In the genomic region with DNA sequence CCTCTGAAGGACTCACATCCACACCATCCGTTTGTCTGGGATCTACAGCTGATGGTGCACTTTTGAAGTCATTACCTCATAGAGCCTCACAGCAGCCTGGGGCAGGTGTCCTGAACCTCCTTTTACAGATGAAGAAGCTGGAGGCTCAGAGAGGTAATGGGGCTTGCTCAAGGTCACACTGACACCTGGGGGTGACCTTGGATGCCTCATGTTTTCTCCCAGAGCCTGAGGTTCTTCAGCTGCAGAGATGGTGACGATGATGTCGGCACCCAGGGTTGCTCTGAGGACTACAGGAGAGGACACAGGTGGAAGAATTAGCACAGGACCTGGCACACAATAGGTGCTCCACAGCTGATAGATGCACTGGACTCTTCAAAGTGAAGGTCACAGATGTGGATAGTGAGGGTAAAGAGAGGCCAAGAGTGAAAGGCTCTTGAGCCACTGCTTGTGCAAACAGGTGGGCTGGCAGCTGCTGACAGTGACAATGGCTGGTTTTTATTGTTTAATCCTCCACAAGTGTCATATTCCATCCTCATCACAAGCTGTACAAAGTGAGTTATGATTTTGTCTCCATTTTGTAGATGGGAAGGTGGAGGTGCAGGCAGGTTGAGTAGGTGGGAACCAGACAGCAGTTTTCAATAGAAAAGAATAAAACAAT, we compare ENCODE assay signal across 1 cellular context.
TF ChIP-seq lines count a peak whose summit lies in the region.

No MANE protein-coding gene starts in this region.

TF ChIP-seq in K562, 482 proteins besides CTCF, POLR2A, EP300 and RAD21:
- no peak for TF ChIP-seq ZNF324 (CRISPR knock-in tag; IDR thresholded peaks at IDR 0.05)
- peak; percentile 51; the same call in 1 of the 2 replicates for TF ChIP-seq ESRRA (IDR thresholded peaks at IDR 0.05; ENCODE audit: borderline replicate concordance, low read depth)
